Comparison of ENCODE assay signal across 8 cellular contexts in genomic region chr6:170516783-170517616, GRCh38. TPM values are rescaled to one million over a fixed set of nuclear protein-coding genes. Genes with fewer than 3 reads are reported as not detected.
DNase-seq lines count a peak whose midpoint lies in the region; ATAC-seq, FAIRE-seq and TF ChIP-seq lines count a peak whose summit lies in the region.

No MANE protein-coding gene starts in this region.

- peak; percentile 63 for TF ChIP-seq CTCF in A549 (IDR thresholded peaks at IDR 0.05)

- DNase-seq in A549 (ENCODE audit: low read depth in 1 of 2, low spot score in 1 of 2) (peak; percentile 17 to 61), NCI-H1092 (lab: John Stamatoyannopoulos, UW) (peak; percentile 81), astrocyte of the hippocampus (ENCODE audit: low read depth, low spot score) (peak; percentile 76), iPS-NIHi7 (ENCODE audit: extremely low spot score) (peak; percentile 59)
- peak; percentile 10 to 24 for DNase-seq in stimulated activated CD4-positive, alpha-beta T cell treated with anti-CD3 and anti-CD28 coated beads, Interleukin-2, amount 100 ng/mL, for 48 hours

- WGBS in A549 (ENCODE audit: missing lambda C conversion rate) = 0% methylated on average over 2 of the region's 4 CpGs

- ATAC-seq in A549 (peak; percentile 80 to 88), GM18498 (IDR thresholded peaks at IDR 0.05; ENCODE audit: unreplicated experiment) (peak; percentile 98), HG02759 (IDR thresholded peaks at IDR 0.05; ENCODE audit: unreplicated experiment) (peak; percentile 95), SK-N-SH treated with all-trans-retinoic acid at 6 μM for 48 hours (peak; percentile 98)

- POLR2A ChIA-PET in A549 (lab: Yijun Ruan, JAX) = no interaction called here

- no peak overlapping the region for H3K4me3 ChIP-seq in A549

- TF ChIP-seq POLR2A in A549 (IDR thresholded peaks at IDR 0.05; ENCODE audit: low read length) = no peak

- no peak overlapping the region for H3K27ac ChIP-seq in A549

- CTCF ChIA-PET in A549 (lab: Yijun Ruan, JAX) = interaction anchor here (0.6 to 2.0 kb wide), 18 partner anchors 9 to 1624 kb away, joined by 3 to 12 read pairs (median 4); no protein-coding TSS in a partner anchor

- no peak for FAIRE-seq in A549 (lab: Jason Lieb, UNC)

- TF ChIP-seq RAD21 in A549 (conservative IDR thresholded peaks at IDR 0.05 in 1 of 2, IDR thresholded peaks at IDR 0.05 in 1 of 2) = peak; percentile 70 to 76

- no peak for TF ChIP-seq EP300 in A549 (IDR thresholded peaks at IDR 0.05)

- H3K9me3 ChIP-seq in A549 = no peaks in the 10 kb centered on the region

- H3K4me1 ChIP-seq in A549 = no peaks in the 10 kb centered on the region

- peak overlapping the region; percentile 66 for H3K4me2 ChIP-seq in A549

TF ChIP-seq in A549, 52 proteins besides CTCF, POLR2A, EP300 and RAD21:
- peak; percentile 45; the same call in 1 of the 2 replicates for TF ChIP-seq MAX (IDR thresholded peaks at IDR 0.05)
- no peak for TF ChIP-seq JUNB (IDR thresholded peaks at IDR 0.05)
- TF ChIP-seq SMC3 (IDR thresholded peaks at IDR 0.05) = peak; percentile 68
- no peak for TF ChIP-seq FOXS1 (CRISPR knock-in tag; IDR thresholded peaks at IDR 0.05)
- TF ChIP-seq, protein P1, sequence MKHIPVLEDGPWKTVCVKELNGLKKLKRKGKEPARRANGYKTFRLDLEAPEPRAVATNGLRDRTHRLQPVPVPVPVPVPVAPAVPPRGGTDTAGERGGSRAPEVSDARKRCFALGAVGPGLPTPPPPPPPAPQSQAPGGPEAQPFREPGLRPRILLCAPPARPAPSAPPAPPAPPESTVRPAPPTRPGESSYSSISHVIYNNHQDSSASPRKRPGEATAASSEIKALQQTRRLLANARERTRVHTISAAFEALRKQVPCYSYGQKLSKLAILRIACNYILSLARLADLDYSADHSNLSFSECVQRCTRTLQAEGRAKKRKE (CRISPR knock-in tag; IDR thresholded peaks at IDR 0.05; ENCODE audit: low read depth) = no peak
TF ChIP-seq in A549: peak in this region for 2.

TF ChIP-seq in SK-N-SH treated with all-trans-retinoic acid at 6 μM for 48 hours, 23 proteins besides CTCF, POLR2A, EP300 and RAD21:
- TF ChIP-seq CSRNP3 (CRISPR knock-in tag; IDR thresholded peaks at IDR 0.05) (no peak), BACH2 (CRISPR knock-in tag; IDR thresholded peaks at IDR 0.05; ENCODE audit: borderline replicate concordance) (no peak)

RNA-seq across cellular contexts. Expression of gene PSMB1, which starts 36.1 kb away (rescaled TPM):
- 296 and 306 TPM in 2 replicates for polyA plus RNA-seq in A549 (2011; rRNA removed)
- polyA plus RNA-seq in A549 (2012; cell fraction: cytosol; rRNA removed) = 342 and 359 TPM in 2 replicates
- 143 and 208 TPM in 2 replicates for polyA plus RNA-seq in A549 (2012; cell fraction: nucleus; rRNA removed)
- 265 to 300 TPM (median 267 TPM) in 3 replicates for polyA plus RNA-seq in A549 (2017; fragmentation: RNase III; extraction: RNeasy Plus Mini Kit Qiagen cat#74134 plus additional on column Dnase treatment)
- 100 and 101 TPM in 2 replicates for polyA minus RNA-seq in A549 (2011; rRNA and poly(A)+ RNA removed)

RNA-seq across cellular contexts. Expression of gene TBP, which starts 37.2 kb away (rescaled TPM):
- polyA plus RNA-seq in A549 (2011; rRNA removed) = 16.1 and 19.9 TPM in 2 replicates
- 39.0 and 49.9 TPM in 2 replicates for polyA plus RNA-seq in A549 (2012; cell fraction: cytosol; rRNA removed)
- polyA plus RNA-seq in A549 (2012; cell fraction: nucleus; rRNA removed) = 36.9 and 66.9 TPM in 2 replicates
- polyA plus RNA-seq in A549 (2017; fragmentation: RNase III; extraction: RNeasy Plus Mini Kit Qiagen cat#74134 plus additional on column Dnase treatment) = 11.8 to 12.3 TPM (median 12.2 TPM) in 3 replicates
- 15.8 and 15.9 TPM in 2 replicates for polyA minus RNA-seq in A549 (2011; rRNA and poly(A)+ RNA removed)

Comparison
In these comparisons a context has a peak if more than half of its experiments do, and no peak if none do; other contexts are left out.
1. DNase-seq: peak in every context shown above with its lines; median percentile 81 in NCI-H1092; 76 in astrocyte of the hippocampus; 59 in iPS-NIHi7; 39 in A549; 17 in stimulated activated CD4-positive, alpha-beta T cell treated with anti-CD3 and anti-CD28 coated beads, Interleukin-2, amount 100 ng/mL, for 48 hours.